8 cellular contexts compared by ENCODE assay signal in genomic region chr12:108773798-108774788, GRCh38. TPM values are rescaled to one million over a fixed set of nuclear protein-coding genes. Genes with fewer than 3 reads are reported as not detected.
A peak's percentile ranks its signal among the peaks of the same experiment; 100 is the strongest.
DNase-seq lines count a peak whose midpoint lies in the region; ATAC-seq and TF ChIP-seq lines count a peak whose summit lies in the region.

No MANE protein-coding gene starts in this region.

- intact Hi-C loops in sigmoid colon (cut with DNase I): loop anchor here (5.0 kb wide), 1 partner anchor 42 kb away; the partner anchor contains the start of gene CORO1C

- H3K27ac ChIP-seq in AG04450 (ENCODE audit: low read depth, low read length): no peak overlapping the region
- H3K27ac ChIP-seq in angular gyrus (ENCODE audit: low read depth, low read length): peak overlapping the region; percentile 70
- peak overlapping the region; percentile 74 to 82 for H3K27ac ChIP-seq in right atrium auricular region
- H3K27ac ChIP-seq in sigmoid colon: peak overlapping the region; percentile 71 to 91 (median 86)

- no peaks in the 10 kb centered on the region for H3K9me3 Mint-ChIP-seq in activated CD8-positive, alpha-beta memory T cell treated with anti-CD3 and anti-CD28 coated beads, Interleukin-2, amount 10 ng/mL, durations not matched to agents 7 days and 5 days (ENCODE audit: low read depth)
- H3K9me3 Mint-ChIP-seq in T-helper 2 cell treated with Interferon-gamma antibody and Interleukin-4, amounts not matched to agents 5 μg/mL and 100 μg/mL, for 36 hours: no peaks in the 10 kb centered on the region

- H3K36me3 ChIP-seq in right atrium auricular region (no peaks in the 10 kb centered on the region), sigmoid colon (no peaks in the 10 kb centered on the region)

- peaks cover 1% of the 10 kb centered on the region for H3K4me1 Mint-ChIP-seq in activated CD8-positive, alpha-beta memory T cell treated with anti-CD3 and anti-CD28 coated beads, Interleukin-2, amount 10 ng/mL, durations not matched to agents 7 days and 5 days
- no peaks in the 10 kb centered on the region for H3K4me1 Mint-ChIP-seq in T-helper 2 cell treated with Interferon-gamma antibody and Interleukin-4, amounts not matched to agents 5 μg/mL and 100 μg/mL, for 36 hours (ENCODE audit: low read depth)

- WGBS in sigmoid colon, 2 donors: 10 to 46% methylated on average over 23 of the region's 23 CpGs

- no peak overlapping the region for H3K4me3 ChIP-seq in AG04450 (ENCODE audit: low read depth, low read length)
- H3K4me3 ChIP-seq in right atrium auricular region: no peak overlapping the region
- H3K4me3 ChIP-seq in sigmoid colon: peak overlapping the region in 1 of 4 donors; percentile 18

- H3K4me1 ChIP-seq in right atrium auricular region (peaks cover 0 to 57% of the 10 kb centered on the region in 2 donors), sigmoid colon (peaks cover 0 to 52% (median 42%) of the 10 kb centered on the region in 4 donors)

- H3K9me3 ChIP-seq in AG04450 (ENCODE audit: control insufficient read depth, insufficient read depth, low read length): no peaks in the 10 kb centered on the region
- no peaks in the 10 kb centered on the region for H3K9me3 ChIP-seq in right atrium auricular region
- H3K9me3 ChIP-seq in sigmoid colon: no peaks in the 10 kb centered on the region

- peak; percentile 26 for DNase-seq in AG04450 (ENCODE audit: low read depth, low spot score)
- peak; percentile 36 for DNase-seq in NAMALWA (ENCODE audit: low spot score)
- DNase-seq in right atrium auricular region (ENCODE audit: low spot score): peak; percentile 96
- peak; percentile 96 for DNase-seq in sigmoid colon
- no peak for DNase-seq in activated CD8-positive, alpha-beta memory T cell treated with anti-CD3 and anti-CD28 coated beads, Interleukin-2, amount 10 ng/mL, durations not matched to agents 7 days and 5 days
- DNase-seq in T-helper 2 cell treated with Interferon-gamma antibody and Interleukin-4, amounts not matched to agents 5 μg/mL and 100 μg/mL, for 36 hours (ENCODE audit: low spot score): no peak

- no peak overlapping the region for H3K27ac Mint-ChIP-seq in activated CD8-positive, alpha-beta memory T cell treated with anti-CD3 and anti-CD28 coated beads, Interleukin-2, amount 10 ng/mL, durations not matched to agents 7 days and 5 days
- no peak overlapping the region for H3K27ac Mint-ChIP-seq in T-helper 2 cell treated with Interferon-gamma antibody and Interleukin-4, amounts not matched to agents 5 μg/mL and 100 μg/mL, for 36 hours

- peaks cover 12% of the 10 kb centered on the region for H3K27me3 Mint-ChIP-seq in activated CD8-positive, alpha-beta memory T cell treated with anti-CD3 and anti-CD28 coated beads, Interleukin-2, amount 10 ng/mL, durations not matched to agents 7 days and 5 days
- H3K27me3 Mint-ChIP-seq in T-helper 2 cell treated with Interferon-gamma antibody and Interleukin-4, amounts not matched to agents 5 μg/mL and 100 μg/mL, for 36 hours (ENCODE audit: low read depth): no peaks in the 10 kb centered on the region

- no peaks in the 10 kb centered on the region for H3K36me3 Mint-ChIP-seq in activated CD8-positive, alpha-beta memory T cell treated with anti-CD3 and anti-CD28 coated beads, Interleukin-2, amount 10 ng/mL, durations not matched to agents 7 days and 5 days
- no peaks in the 10 kb centered on the region for H3K36me3 Mint-ChIP-seq in T-helper 2 cell treated with Interferon-gamma antibody and Interleukin-4, amounts not matched to agents 5 μg/mL and 100 μg/mL, for 36 hours (ENCODE audit: low read depth)

- POLR2A ChIA-PET in AG04450 (lab: Yijun Ruan, JAX): interaction anchor here (1.6 kb wide), 1 partner anchor 64 kb away, joined by 3 read pairs; no protein-coding TSS in a partner anchor

- TF ChIP-seq POLR2A in sigmoid colon (IDR thresholded peaks at IDR 0.05): no peak

- peak; percentile 92 to 99 (median 95) for TF ChIP-seq EP300 in sigmoid colon (IDR thresholded peaks at IDR 0.05)

- TF ChIP-seq CTCF in AG04450 (IDR thresholded peaks at IDR 0.05; ENCODE audit: low read depth, low read length) (no peak), right atrium auricular region (IDR thresholded peaks at IDR 0.05) (no peak), sigmoid colon (IDR thresholded peaks at IDR 0.05) (no peak)

- CTCF ChIA-PET in AG04450 (lab: Charles Lee): interaction anchor here (1.5 kb wide), 1 partner anchor 29 kb away, joined by 3 read pairs; no protein-coding TSS in a partner anchor
- CTCF ChIA-PET in activated CD8-positive, alpha-beta memory T cell treated with anti-CD3 and anti-CD28 coated beads, Interleukin-2, amount 10 ng/mL, durations not matched to agents 7 days and 5 days (lab: Charles Lee): no interaction called here

- no peak for ATAC-seq in activated CD8-positive, alpha-beta memory T cell treated with anti-CD3 and anti-CD28 coated beads, Interleukin-2, amount 10 ng/mL, durations not matched to agents 7 days and 5 days
- ATAC-seq in HG03039 (IDR thresholded peaks at IDR 0.05; ENCODE audit: unreplicated experiment): no peak

- H3K27me3 ChIP-seq in AG04450 (ENCODE audit: control insufficient read depth, insufficient read depth, low read length) (peaks cover under 1% of the 10 kb centered on the region), right atrium auricular region (no peaks in the 10 kb centered on the region), sigmoid colon (no peaks in the 10 kb centered on the region)

- no peak overlapping the region for H3K4me3 Mint-ChIP-seq in activated CD8-positive, alpha-beta memory T cell treated with anti-CD3 and anti-CD28 coated beads, Interleukin-2, amount 10 ng/mL, durations not matched to agents 7 days and 5 days
- no peak overlapping the region for H3K4me3 Mint-ChIP-seq in T-helper 2 cell treated with Interferon-gamma antibody and Interleukin-4, amounts not matched to agents 5 μg/mL and 100 μg/mL, for 36 hours

RNA-seq across cellular contexts. Expression of gene CORO1C, which starts 42.8 kb away (rescaled TPM):
- polyA plus RNA-seq in AG04450 (2011; rRNA removed): 596 and 687 TPM in 2 replicates
- polyA minus RNA-seq in AG04450 (2011; rRNA and poly(A)+ RNA removed): 1,327 and 1,683 TPM in 2 replicates
- total RNA-seq in right atrium auricular region: 10 to 100 TPM; 59.6 to 70.7 TPM
- 100 to 1,000 TPM; 247 to 569 (median 360) TPM for total RNA-seq in sigmoid colon
- polyA plus RNA-seq in sigmoid colon: 10 to 100 TPM; 38.4 to 50.2 (median 49.2) TPM
- 10 to 100 TPM; 54.3 to 63.0 TPM for total RNA-seq in activated CD8-positive, alpha-beta memory T cell treated with anti-CD3 and anti-CD28 coated beads, Interleukin-2, amount 10 ng/mL, durations not matched to agents 7 days and 5 days

Comparison
In these comparisons a context has a peak if more than half of its experiments do, and no peak if none do; other contexts are left out.
1. DNase-seq: peak in AG04450 (single experiment), NAMALWA (single experiment), right atrium auricular region (single experiment) and sigmoid colon (single experiment); none in activated CD8-positive, alpha-beta memory T cell treated with anti-CD3 and anti-CD28 coated beads, Interleukin-2, amount 10 ng/mL, durations not matched to agents 7 days and 5 days (single experiment) and T-helper 2 cell treated with Interferon-gamma antibody and Interleukin-4, amounts not matched to agents 5 μg/mL and 100 μg/mL, for 36 hours (single experiment).